ENCODE assay signal across 11 cellular contexts in the genomic region with DNA sequence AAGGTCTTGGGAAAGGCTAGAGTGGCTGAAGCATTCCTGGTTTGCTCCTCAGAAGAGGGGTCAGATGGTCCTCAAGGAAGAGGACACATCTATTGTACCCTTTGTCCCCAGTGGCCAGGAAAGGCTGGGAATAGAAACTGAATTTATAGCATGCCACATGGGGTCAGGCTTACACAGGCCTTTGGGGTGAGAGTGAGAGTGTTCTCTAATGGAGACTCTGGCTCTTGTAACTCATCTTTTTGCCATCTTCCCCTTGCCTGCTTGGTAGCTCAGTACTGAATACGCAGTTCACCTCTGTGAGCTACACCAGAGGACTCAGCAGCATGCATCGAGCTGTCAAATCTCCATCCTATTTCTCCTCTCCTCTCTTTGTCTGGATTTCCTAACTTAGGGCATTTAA.
A peak's percentile ranks its signal among the peaks of the same experiment; 100 is the strongest.
DNase-seq lines count a peak whose midpoint lies in the region; ATAC-seq, FAIRE-seq and TF ChIP-seq lines count a peak whose summit lies in the region.
"Had no signal": no experiment of that assay in that cellular context is flagged by ENCODE, and none has a peak within 500 bp of the region (broad histone marks: within the 10 kb centered on the region; RNA-seq: fewer than 3 reads in every experiment).

No MANE protein-coding gene starts in this region.

- H3K9me3 ChIP-seq in mesenchymal stem cell (ENCODE audit: control insufficient read depth, low read length) (no peaks in the 10 kb centered on the region), aorta (ENCODE audit: control insufficient read depth, low read length) (no peaks in the 10 kb centered on the region), kidney (ENCODE audit: control insufficient read depth in 1 of 2, low read length in 2 of 2) (no peaks in the 10 kb centered on the region)
- H3K9me3 ChIP-seq: ascending aorta had no signal

- intact Hi-C loops in aorta (cut with DNase I): no loop called here
- intact Hi-C loops in kidney (cut with DNase I): no loop called here

- H3K27me3 ChIP-seq in mesenchymal stem cell (ENCODE audit: control insufficient read depth in 1 of 2, insufficient read depth in 1 of 2, low read length in 2 of 2) (peaks cover 17 to 90% of the 10 kb centered on the region in 2 experiments), aorta (ENCODE audit: control insufficient read depth in 1 of 2, insufficient read depth in 2 of 2, low read length in 1 of 2) (peaks cover 0 to 4% of the 10 kb centered on the region in 2 donors)
- H3K27me3 ChIP-seq: ascending aorta had no signal

- H3K14ac ChIP-seq in mesenchymal stem cell (ENCODE audit: low read length in 2 of 2): no peak overlapping the region

- WGBS in mesenchymal stem cell: 80% methylated on average over 1 of the region's 2 CpGs
- WGBS in aorta, 2 donors: 90 to 95% methylated on average over 2 of the region's 2 CpGs

- H3K27ac Mint-ChIP-seq in activated CD8-positive, alpha-beta T cell treated with anti-CD3 and anti-CD28 coated beads, Interleukin-2, amount 10 ng/mL, durations not matched to agents 7 days and 5 days: peak overlapping the region; percentile 48

- FAIRE-seq in kidney (lab: Jason Lieb, UNC): no peak

- H3K9me3 Mint-ChIP-seq in activated CD8-positive, alpha-beta T cell treated with anti-CD3 and anti-CD28 coated beads, Interleukin-2, amount 10 ng/mL, durations not matched to agents 7 days and 5 days (ENCODE audit: insufficient read depth): no peaks in the 10 kb centered on the region

- no peak overlapping the region for H2AFZ ChIP-seq in mesenchymal stem cell (ENCODE audit: low read depth, low read length)

- H3K9ac ChIP-seq in mesenchymal stem cell (ENCODE audit: low read length) (no peak overlapping the region), kidney (ENCODE audit: low read length in 2 of 2) (no peak overlapping the region)

- H3K27me3 Mint-ChIP-seq in activated CD8-positive, alpha-beta T cell treated with anti-CD3 and anti-CD28 coated beads, Interleukin-2, amount 10 ng/mL, durations not matched to agents 7 days and 5 days (ENCODE audit: low read depth): peaks cover 6% of the 10 kb centered on the region

- H4K91ac ChIP-seq in mesenchymal stem cell (ENCODE audit: low read length): no peak overlapping the region

- H2BK12ac ChIP-seq in mesenchymal stem cell (ENCODE audit: low read length in 2 of 2): no peak overlapping the region

- DNase-seq in EL (peak; percentile 36), Kasumi-1 (lab: John Stamatoyannopoulos, UW) (peak; percentile 4 to 18), mesenchymal stem cell (peak; percentile 27), aorta (no peak), NCI-H510A (lab: John Stamatoyannopoulos, UW) (no peak), kidney (no peak)
- DNase-seq in activated CD8-positive, alpha-beta T cell treated with anti-CD3 and anti-CD28 coated beads, Interleukin-2, amount 10 ng/mL, durations not matched to agents 7 days and 5 days: peak; percentile 28
- DNase-seq: left colon had no signal

- no peak overlapping the region for H3K4ac ChIP-seq in mesenchymal stem cell (ENCODE audit: low read depth in 1 of 2, low read length in 2 of 2)

- no peak overlapping the region for H2BK120ac ChIP-seq in mesenchymal stem cell (ENCODE audit: low read depth, low read length)

- CTCF ChIA-PET in activated CD8-positive, alpha-beta T cell treated with anti-CD3 and anti-CD28 coated beads, Interleukin-2, amount 10 ng/mL, durations not matched to agents 7 days and 5 days (lab: Charles Lee): interaction anchor here (0.6 to 4.6 kb wide), 7 partner anchors 13 to 1298 kb away, joined by 3 to 21 read pairs (median 5); no protein-coding TSS in a partner anchor

- H3K27ac ChIP-seq in mesenchymal stem cell (ENCODE audit: low read length, poor library complexity, severe bottlenecking): no peak overlapping the region
- H3K27ac ChIP-seq in aorta (ENCODE audit: low read depth in 1 of 2, low read length in 2 of 2): no peak overlapping the region
- no peak overlapping the region for H3K27ac ChIP-seq in kidney (ENCODE audit: low read depth in 2 of 2, low read length in 2 of 2)
- H3K27ac ChIP-seq: ascending aorta, HL-60 had no signal

- H3K36me3 ChIP-seq in mesenchymal stem cell (ENCODE audit: control insufficient read depth in 1 of 2, insufficient read depth in 2 of 2, low read depth in 1 of 2, low read length in 2 of 2): no peaks in the 10 kb centered on the region
- no peaks in the 10 kb centered on the region for H3K36me3 ChIP-seq in aorta (ENCODE audit: control insufficient read depth in 1 of 2, insufficient read depth in 2 of 2, low read length in 1 of 2)
- H3K36me3 ChIP-seq in kidney (ENCODE audit: control insufficient read depth in 1 of 2, insufficient read depth in 2 of 2, low read length in 2 of 2): no peaks in the 10 kb centered on the region
- H3K36me3 ChIP-seq: ascending aorta had no signal

- no peak overlapping the region for H3K4me3 Mint-ChIP-seq in activated CD8-positive, alpha-beta T cell treated with anti-CD3 and anti-CD28 coated beads, Interleukin-2, amount 10 ng/mL, durations not matched to agents 7 days and 5 days

- H2AK5ac ChIP-seq in mesenchymal stem cell (ENCODE audit: low read length, severe bottlenecking): no peak overlapping the region

- POLR2A ChIA-PET in activated CD8-positive, alpha-beta T cell treated with anti-CD3 and anti-CD28 coated beads, Interleukin-2, amount 10 ng/mL, durations not matched to agents 7 days and 5 days (lab: Charles Lee): no interaction called here

- no peak overlapping the region for H2BK5ac ChIP-seq in mesenchymal stem cell (ENCODE audit: low read depth, low read length, poor library complexity, severe bottlenecking)

- H3K4me2 ChIP-seq in mesenchymal stem cell (ENCODE audit: low read length, poor library complexity, severe bottlenecking): no peak overlapping the region

- no peak overlapping the region for H3K18ac ChIP-seq in mesenchymal stem cell (ENCODE audit: low read depth in 1 of 2, low read length in 2 of 2)

- peaks cover 3% of the 10 kb centered on the region for H3K4me1 ChIP-seq in mesenchymal stem cell (ENCODE audit: control insufficient read depth, insufficient read depth, low read depth, low read length)
- no peaks in the 10 kb centered on the region for H3K4me1 ChIP-seq in aorta (ENCODE audit: control insufficient read depth in 1 of 2, insufficient read depth in 2 of 2, low read length in 2 of 2)
- no peaks in the 10 kb centered on the region for H3K4me1 ChIP-seq in kidney (ENCODE audit: control insufficient read depth in 1 of 2, insufficient read depth in 1 of 2, low read depth in 1 of 2, low read length in 2 of 2)
- H3K4me1 ChIP-seq: ascending aorta had no signal

- H3K79me1 ChIP-seq in mesenchymal stem cell (replicated peaks; ENCODE audit: low read length, poor library complexity, severe bottlenecking): no peaks in the 10 kb centered on the region

- no peaks in the 10 kb centered on the region for H3K36me3 Mint-ChIP-seq in activated CD8-positive, alpha-beta T cell treated with anti-CD3 and anti-CD28 coated beads, Interleukin-2, amount 10 ng/mL, durations not matched to agents 7 days and 5 days (ENCODE audit: low read depth)

- no peak overlapping the region for H3K23ac ChIP-seq in mesenchymal stem cell (ENCODE audit: low read length in 2 of 2)

- peak; percentile 40 for ATAC-seq in activated CD8-positive, alpha-beta T cell treated with anti-CD3 and anti-CD28 coated beads, Interleukin-2, amount 10 ng/mL, durations not matched to agents 7 days and 5 days
- ATAC-seq in aorta (ENCODE audit: low FRiP score) (no peak), HG03439 (IDR thresholded peaks at IDR 0.05; ENCODE audit: unreplicated experiment) (no peak)
- ATAC-seq: left colon had no signal

- H2BK15ac ChIP-seq in mesenchymal stem cell (ENCODE audit: low read depth, poor library complexity, severe bottlenecking): no peak overlapping the region

- TF ChIP-seq CTCF in kidney (IDR thresholded peaks at IDR 0.05; ENCODE audit: borderline replicate concordance, extremely low read depth, insufficient read depth): no peak

- no peak overlapping the region for H4K8ac ChIP-seq in mesenchymal stem cell (ENCODE audit: low read length)

- H3K4me3 ChIP-seq in mesenchymal stem cell (ENCODE audit: insufficient read depth in 1 of 2, low read depth in 1 of 2, low read length in 2 of 2) (no peak overlapping the region), aorta (ENCODE audit: low read length in 2 of 2) (no peak overlapping the region), kidney (ENCODE audit: low read length in 2 of 2) (no peak overlapping the region)
- H3K4me3 ChIP-seq: ascending aorta had no signal

- H3K4me1 Mint-ChIP-seq in activated CD8-positive, alpha-beta T cell treated with anti-CD3 and anti-CD28 coated beads, Interleukin-2, amount 10 ng/mL, durations not matched to agents 7 days and 5 days (ENCODE audit: low read depth): peaks cover 10% of the 10 kb centered on the region

Comparison
In these comparisons a context has a peak if more than half of its experiments do, and no peak if none do; other contexts are left out.
1. DNase-seq: peak in EL (single experiment), Kasumi-1 (2 of 2), activated CD8-positive, alpha-beta T cell treated with anti-CD3 and anti-CD28 coated beads, Interleukin-2, amount 10 ng/mL, durations not matched to agents 7 days and 5 days (single experiment) and mesenchymal stem cell (single experiment); none in aorta (0 of 2), NCI-H510A (single experiment) and kidney (single experiment).